ENCODE assay signal across 8 cellular contexts in genomic region chr4:163701915-163702314, GRCh38.
DNase-seq lines count a peak whose midpoint lies in the region; ATAC-seq and TF ChIP-seq lines count a peak whose summit lies in the region.

No MANE protein-coding gene starts in this region.

- no peaks in the 10 kb centered on the region; the same call in 1 of the 2 replicates for H3K9me3 ChIP-seq in SK-N-MC (ENCODE audit: low read depth, low read length)
- no peaks in the 10 kb centered on the region for H3K9me3 ChIP-seq in gastroesophageal sphincter

- H3K4me1 ChIP-seq in gastroesophageal sphincter, result no peaks in the 10 kb centered on the region

- H3K36me3 ChIP-seq in SK-N-MC (ENCODE audit: insufficient read depth, low read length) (no peaks in the 10 kb centered on the region; the same call in 1 of the 2 replicates), gastroesophageal sphincter (no peaks in the 10 kb centered on the region)

- TF ChIP-seq EP300 in gastroesophageal sphincter (IDR thresholded peaks at IDR 0.05), result no peak

- no peak for TF ChIP-seq CTCF in gastroesophageal sphincter (IDR thresholded peaks at IDR 0.05)

- no peak overlapping the region for H3K4me3 Mint-ChIP-seq in T-helper 2 cell treated with Interferon-gamma antibody and Interleukin-4, amounts not matched to agents 5 μg/mL and 100 μg/mL, for 36 hours

- no peak overlapping the region for H3K27ac Mint-ChIP-seq in T-helper 2 cell treated with Interferon-gamma antibody and Interleukin-4, amounts not matched to agents 5 μg/mL and 100 μg/mL, for 36 hours

- H3K27me3 Mint-ChIP-seq in T-helper 2 cell treated with Interferon-gamma antibody and Interleukin-4, amounts not matched to agents 5 μg/mL and 100 μg/mL, for 36 hours (ENCODE audit: low read depth), result no peaks in the 10 kb centered on the region

- peak overlapping the region; percentile 45 for H3K4me3 ChIP-seq in SK-N-MC
- H3K4me3 ChIP-seq in gastroesophageal sphincter, result no peak overlapping the region

- H3K36me3 Mint-ChIP-seq in T-helper 2 cell treated with Interferon-gamma antibody and Interleukin-4, amounts not matched to agents 5 μg/mL and 100 μg/mL, for 36 hours (ENCODE audit: low read depth), result no peaks in the 10 kb centered on the region

- peak; percentile 89 for ATAC-seq in GM19328 (IDR thresholded peaks at IDR 0.05; ENCODE audit: unreplicated experiment)
- peak; percentile 84 for ATAC-seq in HG03025 (IDR thresholded peaks at IDR 0.05; ENCODE audit: low FRiP score, unreplicated experiment)
- no peak for ATAC-seq in gastroesophageal sphincter
- ATAC-seq in left colon, result no peak

- H3K27ac ChIP-seq in SK-N-MC, result peak overlapping the region; percentile 95
- H3K27ac ChIP-seq in gastroesophageal sphincter, result no peak overlapping the region

- peak overlapping the region; percentile 63 for H3K9ac ChIP-seq in SK-N-MC (ENCODE audit: insufficient read length)

- H3K27me3 ChIP-seq in gastroesophageal sphincter, result no peaks in the 10 kb centered on the region

- no peaks in the 10 kb centered on the region for H3K9me3 Mint-ChIP-seq in T-helper 2 cell treated with Interferon-gamma antibody and Interleukin-4, amounts not matched to agents 5 μg/mL and 100 μg/mL, for 36 hours

- TF ChIP-seq POLR2A in gastroesophageal sphincter (IDR thresholded peaks at IDR 0.05), result no peak

- intact Hi-C loops in left colon (cut with DNase I, micrococcal nuclease), result no loop called here

- no peaks in the 10 kb centered on the region for H3K4me1 Mint-ChIP-seq in T-helper 2 cell treated with Interferon-gamma antibody and Interleukin-4, amounts not matched to agents 5 μg/mL and 100 μg/mL, for 36 hours (ENCODE audit: low read depth)

- in situ Hi-C loops in Caki2 (cut with HindIII; ENCODE audit: low pct_unique_long_range_greater_than_20kb, low sequenced_read_pairs), result no loop called here

- DNase-seq in Caki2 (ENCODE audit: low read depth) (peak; percentile 60), SK-N-MC (ENCODE audit: low read depth, low spot score) (peak; percentile 84), NCI-H526 (lab: John Stamatoyannopoulos, UW) (no peak), left colon (no peak)
- no peak for DNase-seq in T-helper 2 cell treated with Interferon-gamma antibody and Interleukin-4, amounts not matched to agents 5 μg/mL and 100 μg/mL, for 36 hours (ENCODE audit: low spot score)

- WGBS in gastroesophageal sphincter (ENCODE audit: low coverage in 1 of 2), 2 donors, result 40 to 52% methylated on average over 5 of the region's 5 CpGs

Comparison
In these comparisons a context has a peak if more than half of its experiments do, and no peak if none do; other contexts are left out.
1. DNase-seq: peak in Caki2 (single experiment) and SK-N-MC (single experiment); none in NCI-H526 (0 of 2), T-helper 2 cell treated with Interferon-gamma antibody and Interleukin-4, amounts not matched to agents 5 μg/mL and 100 μg/mL, for 36 hours (single experiment) and left colon (0 of 2).
2. ATAC-seq: peak in GM19328 (single experiment) and HG03025 (single experiment); none in gastroesophageal sphincter (single experiment) and left colon (single experiment).